1 cellular context compared by ENCODE assay signal in the genomic region with DNA sequence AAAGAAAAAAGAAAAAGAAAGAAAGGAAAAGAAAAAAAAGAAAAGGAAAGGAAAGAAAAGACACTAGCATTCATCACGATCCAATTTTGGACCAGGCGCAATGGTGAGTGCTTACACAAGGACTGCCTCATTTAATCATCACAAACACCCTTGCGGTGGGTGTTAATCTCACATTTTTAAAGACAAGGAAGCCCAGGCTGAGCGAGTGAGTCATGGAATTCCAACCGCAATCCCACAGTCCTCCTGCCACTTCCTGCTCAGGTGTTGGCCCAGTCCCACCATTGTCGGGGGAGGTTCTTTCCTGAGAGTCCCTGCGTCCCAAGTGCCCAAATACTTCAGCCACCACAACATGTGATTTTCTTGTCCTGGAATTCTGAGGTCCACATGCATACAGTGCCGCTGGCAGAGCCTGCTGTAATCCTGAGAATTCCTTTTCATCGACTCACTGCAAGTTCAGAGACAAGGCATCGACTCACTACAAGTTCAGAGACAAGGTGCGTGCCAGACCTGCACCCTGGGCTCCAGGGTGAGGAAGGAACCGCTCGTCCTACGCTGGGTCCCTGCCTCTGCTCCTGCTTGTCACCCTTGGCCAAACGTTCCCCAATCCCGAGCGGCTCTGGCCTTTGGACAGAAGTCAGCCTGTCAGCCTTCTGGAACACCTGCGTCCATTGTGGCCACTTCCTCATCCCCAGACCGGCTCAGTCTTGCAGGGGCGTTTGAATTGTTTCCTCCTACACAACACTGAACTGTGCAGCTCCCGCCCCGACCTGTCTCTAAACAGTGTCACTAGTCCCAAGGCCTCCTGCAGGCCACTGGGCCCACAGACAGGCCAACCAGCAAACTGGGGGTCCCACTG.
TF ChIP-seq lines count a peak whose summit lies in the region.

No MANE protein-coding gene starts in this region.

TF ChIP-seq in HEK293, 187 proteins besides CTCF, POLR2A, EP300 and RAD21 (continued from another document and continues in another):
- no peak for TF ChIP-seq ZNF274 (IDR thresholded peaks at IDR 0.05; ENCODE audit: low read length)
- TF ChIP-seq ZNF274 (tag by site-specific recombination; IDR thresholded peaks at IDR 0.05; ENCODE audit: borderline replicate concordance): no peak
- TF ChIP-seq ZNF639 (tag by site-specific recombination; IDR thresholded peaks at IDR 0.05): 0 out of 2 replicates have a peak, but pooled peaks have one; percentile 29
- peak; percentile 71 for TF ChIP-seq PATZ1 (tag by site-specific recombination; IDR thresholded peaks at IDR 0.05)
- TF ChIP-seq ZNF211 (tag by site-specific recombination; IDR thresholded peaks at IDR 0.05; ENCODE audit: low read depth): no peak
- TF ChIP-seq ZNF37A (tag by site-specific recombination; IDR thresholded peaks at IDR 0.05): no peak
- TF ChIP-seq, protein P1, sequence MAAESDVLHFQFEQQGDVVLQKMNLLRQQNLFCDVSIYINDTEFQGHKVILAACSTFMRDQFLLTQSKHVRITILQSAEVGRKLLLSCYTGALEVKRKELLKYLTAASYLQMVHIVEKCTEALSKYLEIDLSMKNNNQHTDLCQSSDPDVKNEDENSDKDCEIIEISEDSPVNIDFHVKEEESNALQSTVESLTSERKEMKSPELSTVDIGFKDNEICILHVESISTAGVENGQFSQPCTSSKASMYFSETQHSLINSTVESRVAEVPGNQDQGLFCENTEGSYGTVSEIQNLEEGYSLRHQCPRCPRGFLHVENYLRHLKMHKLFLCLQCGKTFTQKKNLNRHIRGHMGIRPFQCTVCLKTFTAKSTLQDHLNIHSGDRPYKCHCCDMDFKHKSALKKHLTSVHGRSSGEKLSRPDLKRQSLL (tag by site-specific recombination; IDR thresholded peaks at IDR 0.05): no peak
- TF ChIP-seq, protein P2, sequence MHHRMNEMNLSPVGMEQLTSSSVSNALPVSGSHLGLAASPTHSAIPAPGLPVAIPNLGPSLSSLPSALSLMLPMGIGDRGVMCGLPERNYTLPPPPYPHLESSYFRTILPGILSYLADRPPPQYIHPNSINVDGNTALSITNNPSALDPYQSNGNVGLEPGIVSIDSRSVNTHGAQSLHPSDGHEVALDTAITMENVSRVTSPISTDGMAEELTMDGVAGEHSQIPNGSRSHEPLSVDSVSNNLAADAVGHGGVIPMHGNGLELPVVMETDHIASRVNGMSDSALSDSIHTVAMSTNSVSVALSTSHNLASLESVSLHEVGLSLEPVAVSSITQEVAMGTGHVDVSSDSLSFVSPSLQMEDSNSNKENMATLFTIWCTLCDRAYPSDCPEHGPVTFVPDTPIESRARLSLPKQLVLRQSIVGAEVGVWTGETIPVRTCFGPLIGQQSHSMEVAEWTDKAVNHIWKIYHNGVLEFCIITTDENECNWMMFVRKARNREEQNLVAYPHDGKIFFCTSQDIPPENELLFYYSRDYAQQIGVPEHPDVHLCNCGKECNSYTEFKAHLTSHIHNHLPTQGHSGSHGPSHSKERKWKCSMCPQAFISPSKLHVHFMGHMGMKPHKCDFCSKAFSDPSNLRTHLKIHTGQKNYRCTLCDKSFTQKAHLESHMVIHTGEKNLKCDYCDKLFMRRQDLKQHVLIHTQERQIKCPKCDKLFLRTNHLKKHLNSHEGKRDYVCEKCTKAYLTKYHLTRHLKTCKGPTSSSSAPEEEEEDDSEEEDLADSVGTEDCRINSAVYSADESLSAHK (tag by site-specific recombination; IDR thresholded peaks at IDR 0.05): no peak
- TF ChIP-seq SALL2 (tag by site-specific recombination; IDR thresholded peaks at IDR 0.05; ENCODE audit: borderline replicate concordance): no peak
- peak; percentile 87 for TF ChIP-seq SP7 (tag by site-specific recombination; IDR thresholded peaks at IDR 0.05)
- TF ChIP-seq ZNF48 (tag by site-specific recombination; IDR thresholded peaks at IDR 0.05): no peak
- no peak for TF ChIP-seq ZNF664 (tag by site-specific recombination; IDR thresholded peaks at IDR 0.05)
- TF ChIP-seq, protein P3, sequence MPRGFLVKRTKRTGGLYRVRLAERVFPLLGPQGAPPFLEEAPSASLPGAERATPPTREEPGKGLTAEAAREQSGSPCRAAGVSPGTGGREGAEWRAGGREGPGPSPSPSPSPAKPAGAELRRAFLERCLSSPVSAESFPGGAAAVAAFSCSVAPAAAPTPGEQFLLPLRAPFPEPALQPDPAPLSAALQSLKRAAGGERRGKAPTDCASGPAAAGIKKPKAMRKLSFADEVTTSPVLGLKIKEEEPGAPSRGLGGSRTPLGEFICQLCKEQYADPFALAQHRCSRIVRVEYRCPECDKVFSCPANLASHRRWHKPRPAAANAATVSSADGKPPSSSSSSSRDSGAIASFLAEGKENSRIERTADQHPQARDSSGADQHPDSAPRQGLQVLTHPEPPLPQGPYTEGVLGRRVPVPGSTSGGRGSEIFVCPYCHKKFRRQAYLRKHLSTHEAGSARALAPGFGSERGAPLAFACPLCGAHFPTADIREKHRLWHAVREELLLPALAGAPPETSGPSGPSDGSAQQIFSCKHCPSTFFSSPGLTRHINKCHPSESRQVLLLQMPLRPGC (tag by site-specific recombination; IDR thresholded peaks at IDR 0.05): peak; percentile 87; the same call in 1 of the 2 replicates
- peak; percentile 91 for TF ChIP-seq PRDM1 (tag by site-specific recombination; IDR thresholded peaks at IDR 0.05)
- no peak for TF ChIP-seq ZNF513 (tag by site-specific recombination; IDR thresholded peaks at IDR 0.05)
- TF ChIP-seq ZNF585B (tag by site-specific recombination; IDR thresholded peaks at IDR 0.05): no peak
- peak; percentile 72; the same call in 1 of the 2 replicates for TF ChIP-seq KLF17 (tag by site-specific recombination; IDR thresholded peaks at IDR 0.05)
- peak; percentile 65 for TF ChIP-seq ZNF398 (tag by site-specific recombination; IDR thresholded peaks at IDR 0.05)
- no peak for TF ChIP-seq ZNF510 (tag by site-specific recombination; IDR thresholded peaks at IDR 0.05; ENCODE audit: insufficient replicate concordance)
- TF ChIP-seq ZNF473 (tag by site-specific recombination; IDR thresholded peaks at IDR 0.05): no peak
- TF ChIP-seq ZNF416 (tag by site-specific recombination; IDR thresholded peaks at IDR 0.05): no peak
- no peak for TF ChIP-seq SETDB1 (IDR thresholded peaks at IDR 0.05; ENCODE audit: insufficient read length, low read length)
- TF ChIP-seq HOXA7 (CRISPR knock-in tag; IDR thresholded peaks at IDR 0.05; ENCODE audit: borderline replicate concordance): no peak
- TF ChIP-seq ZNF433 (tag by site-specific recombination; IDR thresholded peaks at IDR 0.05; ENCODE audit: low read depth): no peak
- TF ChIP-seq, protein P4, sequence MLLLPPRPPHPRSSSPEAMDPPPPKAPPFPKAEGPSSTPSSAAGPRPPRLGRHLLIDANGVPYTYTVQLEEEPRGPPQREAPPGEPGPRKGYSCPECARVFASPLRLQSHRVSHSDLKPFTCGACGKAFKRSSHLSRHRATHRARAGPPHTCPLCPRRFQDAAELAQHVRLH (tag by site-specific recombination; IDR thresholded peaks at IDR 0.05): no peak
- 0 out of 2 replicates have a peak, but pooled peaks have one; percentile 46 for TF ChIP-seq ZXDB (tag by site-specific recombination; IDR thresholded peaks at IDR 0.05)
- TF ChIP-seq ZNF10 (tag by site-specific recombination; IDR thresholded peaks at IDR 0.05): 0 out of 2 replicates have a peak, but pooled peaks have one; percentile 50
- no peak for TF ChIP-seq ZNF776 (tag by site-specific recombination; IDR thresholded peaks at IDR 0.05; ENCODE audit: borderline replicate concordance)
- TF ChIP-seq SP2 (tag by site-specific recombination; IDR thresholded peaks at IDR 0.05): peak; percentile 50
- peak; percentile 59; the same call in 1 of the 2 replicates for TF ChIP-seq ZFHX2 (tag by site-specific recombination; conservative IDR thresholded peaks at IDR 0.05)
- TF ChIP-seq ZNF174 (tag by site-specific recombination; IDR thresholded peaks at IDR 0.05): no peak
- TF ChIP-seq ZBTB44 (tag by site-specific recombination; IDR thresholded peaks at IDR 0.05): no peak
- no peak for TF ChIP-seq ZBTB8A (tag by site-specific recombination; IDR thresholded peaks at IDR 0.05)
- no peak for TF ChIP-seq BCL11A (tag by site-specific recombination; IDR thresholded peaks at IDR 0.05; ENCODE audit: low read depth)
- peak; percentile 56; the same call in 1 of the 2 replicates for TF ChIP-seq ZNF76 (tag by site-specific recombination; IDR thresholded peaks at IDR 0.05; ENCODE audit: borderline replicate concordance, low read depth)
- TF ChIP-seq, protein P5, sequence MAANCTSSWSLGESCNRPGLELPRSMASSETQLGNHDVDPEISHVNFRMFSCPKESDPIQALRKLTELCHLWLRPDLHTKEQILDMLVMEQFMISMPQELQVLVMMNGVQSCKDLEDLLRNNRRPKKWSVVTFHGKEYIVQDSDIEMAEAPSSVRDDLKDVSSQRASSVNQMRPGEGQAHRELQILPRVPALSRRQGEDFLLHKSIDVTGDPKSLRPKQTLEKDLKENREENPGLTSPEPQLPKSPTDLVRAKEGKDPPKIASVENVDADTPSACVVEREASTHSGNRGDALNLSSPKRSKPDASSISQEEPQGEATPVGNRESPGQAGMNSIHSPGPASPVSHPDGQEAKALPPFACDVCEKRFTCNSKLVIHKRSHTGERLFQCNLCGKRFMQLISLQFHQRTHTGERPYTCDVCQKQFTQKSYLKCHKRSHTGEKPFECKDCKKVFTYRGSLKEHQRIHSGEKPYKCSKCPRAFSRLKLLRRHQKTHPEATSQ (tag by site-specific recombination; IDR thresholded peaks at IDR 0.05): no peak
- TF ChIP-seq ZNF394 (tag by site-specific recombination; IDR thresholded peaks at IDR 0.05; ENCODE audit: borderline replicate concordance): no peak
